8 cellular contexts compared by ENCODE assay signal in the genomic region with DNA sequence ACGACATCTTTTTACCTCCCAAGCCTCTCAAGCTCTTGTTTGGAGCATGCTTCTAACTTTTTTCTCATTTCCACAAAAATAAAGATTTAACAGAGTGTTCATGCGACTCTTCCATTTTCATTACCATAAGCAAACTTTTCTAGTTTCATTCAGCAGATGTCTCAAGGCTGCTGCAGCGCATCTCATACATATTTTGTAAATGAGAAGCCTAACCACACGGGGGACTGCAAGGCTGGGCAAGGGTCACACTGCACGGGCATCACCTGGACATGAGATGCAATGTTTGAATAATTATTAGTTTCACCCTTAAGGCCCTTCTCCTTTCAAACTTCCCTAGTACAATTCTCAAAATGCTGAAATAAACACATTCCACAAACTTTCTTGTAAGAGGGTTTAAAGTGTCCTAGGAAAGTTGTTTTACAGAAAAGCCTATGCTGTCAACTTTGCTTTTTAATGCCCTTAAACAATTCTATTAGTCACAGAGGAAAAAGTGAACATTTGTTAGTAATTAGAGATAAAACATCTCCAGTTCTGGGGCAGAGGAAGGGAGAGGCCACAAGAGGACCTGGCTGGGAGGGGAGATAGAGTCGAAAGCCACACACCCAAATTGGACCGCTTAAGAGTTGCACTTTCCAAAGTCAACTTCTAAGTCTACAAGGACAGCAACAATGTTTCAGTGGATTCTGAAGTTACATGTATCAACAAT. TPM values are rescaled to one million over a fixed set of nuclear protein-coding genes. Genes with fewer than 3 reads are reported as not detected.
DNase-seq lines count a peak whose midpoint lies in the region; ATAC-seq, FAIRE-seq and TF ChIP-seq lines count a peak whose summit lies in the region.

No MANE protein-coding gene starts in this region.

- H3K4me1 Mint-ChIP-seq in dendritic cell treated with granulocyte-macrophage colony-stimulating factor and Interleukin-4, amounts not matched to agents 40 ng/mL and 50 ng/mL, for 4 days (ENCODE audit: low read depth): peaks cover 60% of the 10 kb centered on the region

- intact Hi-C loops in PC-9 (cut with micrococcal nuclease; ENCODE audit: unreplicated experiment): loop anchor here (5.0 kb wide), 2 partner anchors 241 to 464 kb away; no protein-coding TSS in a partner anchor
- intact Hi-C loops in dendritic cell treated with granulocyte-macrophage colony-stimulating factor and Interleukin-4, amounts not matched to agents 40 ng/mL and 50 ng/mL, for 4 days (cut with micrococcal nuclease): loop anchor here (2.0 to 10.0 kb wide), 2 partner anchors 62 to 134 kb away; no protein-coding TSS in a partner anchor

- peaks cover 47% of the 10 kb centered on the region for H3F3A ChIP-seq in PC-9 (ENCODE audit: insufficient read depth, low read depth)

- H3K4me3 Mint-ChIP-seq in dendritic cell treated with granulocyte-macrophage colony-stimulating factor and Interleukin-4, amounts not matched to agents 40 ng/mL and 50 ng/mL, for 4 days: peak overlapping the region; percentile 85

- H3K79me2 ChIP-seq in PC-9 (ENCODE audit: low read depth): peaks cover 57% of the 10 kb centered on the region

- H3K4me3 ChIP-seq in PC-9 (peak overlapping the region; percentile 85), mucosa of rectum (ENCODE audit: low read length in 2 of 2) (peak overlapping the region; percentile 68 to 81)

- H3K4me2 ChIP-seq in PC-9: peak overlapping the region; percentile 97

- peaks cover 33% of the 10 kb centered on the region for H3K36me3 Mint-ChIP-seq in dendritic cell treated with granulocyte-macrophage colony-stimulating factor and Interleukin-4, amounts not matched to agents 40 ng/mL and 50 ng/mL, for 4 days (ENCODE audit: low read depth)

- no peaks in the 10 kb centered on the region for H3K9me3 ChIP-seq in PC-9 (ENCODE audit: insufficient read depth, low read depth)
- H3K9me3 ChIP-seq in mucosa of rectum (ENCODE audit: control insufficient read depth in 2 of 2, low read length in 2 of 2): no peaks in the 10 kb centered on the region

- H3K9ac ChIP-seq in mucosa of rectum (ENCODE audit: low read depth in 1 of 2, low read length in 2 of 2): peak overlapping the region; percentile 68 to 73

- H3K27me3 ChIP-seq in PC-9 (ENCODE audit: insufficient read depth, low read depth) (no peaks in the 10 kb centered on the region), mucosa of rectum (ENCODE audit: control insufficient read depth in 2 of 2, insufficient read depth in 2 of 2, low read length in 2 of 2) (no peaks in the 10 kb centered on the region)

- H3K4me1 ChIP-seq in PC-9 (replicated peaks; ENCODE audit: insufficient read depth) (peaks cover 59% of the 10 kb centered on the region), mucosa of rectum (ENCODE audit: control insufficient read depth in 2 of 2, insufficient read depth in 2 of 2, low read length in 2 of 2) (peaks cover 23 to 31% of the 10 kb centered on the region in 2 donors)

- H4K20me1 ChIP-seq in PC-9 (ENCODE audit: insufficient read depth): no peaks in the 10 kb centered on the region

- CTCF ChIA-PET in PC-9 (lab: Charles Lee): no interaction called here

- H3K27ac Mint-ChIP-seq in dendritic cell treated with granulocyte-macrophage colony-stimulating factor and Interleukin-4, amounts not matched to agents 40 ng/mL and 50 ng/mL, for 4 days: peak overlapping the region; percentile 61

- peak overlapping the region; percentile 69; the same call in 1 of the 2 replicates for H2AFZ ChIP-seq in PC-9

- no peak for ATAC-seq in GM18909 (IDR thresholded peaks at IDR 0.05; ENCODE audit: poor library complexity, unreplicated experiment)

- H3K27ac ChIP-seq in PC-9 (peak overlapping the region; percentile 75), mucosa of rectum (ENCODE audit: low read depth in 2 of 2, low read length in 2 of 2) (peak overlapping the region; percentile 82 to 83)

- H3K9me3 Mint-ChIP-seq in dendritic cell treated with granulocyte-macrophage colony-stimulating factor and Interleukin-4, amounts not matched to agents 40 ng/mL and 50 ng/mL, for 4 days: no peaks in the 10 kb centered on the region

- TSS peak; percentile 46 for BruUV-seq in PC-9 (replicated peaks; lab: Mats Ljungman, UMichigan)

- no peaks in the 10 kb centered on the region for H3K27me3 Mint-ChIP-seq in dendritic cell treated with granulocyte-macrophage colony-stimulating factor and Interleukin-4, amounts not matched to agents 40 ng/mL and 50 ng/mL, for 4 days

- POLR2A ChIA-PET in PC-9 (lab: Charles Lee; ENCODE audit: unreplicated experiment): no interaction called here

- H3K36me3 ChIP-seq in PC-9 (ENCODE audit: low read depth): no peaks in the 10 kb centered on the region
- H3K36me3 ChIP-seq in mucosa of rectum (ENCODE audit: control insufficient read depth in 2 of 2, insufficient read depth in 2 of 2, low read length in 2 of 2): no peaks in the 10 kb centered on the region

- no peak for FAIRE-seq in HTR-8/SVneo (lab: Jason Lieb, UNC)
- FAIRE-seq in urothelium cell line (lab: Jason Lieb, UNC): no peak

- no peaks in the 10 kb centered on the region for H3K9me2 ChIP-seq in PC-9 (ENCODE audit: insufficient read depth)

- peak; percentile 22; the same call in 1 of the 3 replicates for TF ChIP-seq CTCF in GM12872 (IDR thresholded peaks at IDR 0.05; ENCODE audit: insufficient read depth, low read depth, low read length)
- TF ChIP-seq CTCF in PC-9 (conservative IDR thresholded peaks at IDR 0.05): no peak

- DNase-seq in PC-9 (peak in 1 of 2 experiments; percentile 72), HTR-8/SVneo (ENCODE audit: insufficient read length, low spot score) (no peak), urothelium cell line (ENCODE audit: low spot score) (no peak), SIG-M5 treated with dmso at 0.1 percent for 504 hours (lab: John Stamatoyannopoulos, UW; ENCODE audit: unreplicated experiment) (no peak)

RNA-seq across cellular contexts. Expression of a gene that starts 1.3 kb away (rescaled TPM):
- 26.8 and 37.7 TPM in 2 replicates for total RNA-seq in PC-9 (2021)
